In the genomic region with DNA sequence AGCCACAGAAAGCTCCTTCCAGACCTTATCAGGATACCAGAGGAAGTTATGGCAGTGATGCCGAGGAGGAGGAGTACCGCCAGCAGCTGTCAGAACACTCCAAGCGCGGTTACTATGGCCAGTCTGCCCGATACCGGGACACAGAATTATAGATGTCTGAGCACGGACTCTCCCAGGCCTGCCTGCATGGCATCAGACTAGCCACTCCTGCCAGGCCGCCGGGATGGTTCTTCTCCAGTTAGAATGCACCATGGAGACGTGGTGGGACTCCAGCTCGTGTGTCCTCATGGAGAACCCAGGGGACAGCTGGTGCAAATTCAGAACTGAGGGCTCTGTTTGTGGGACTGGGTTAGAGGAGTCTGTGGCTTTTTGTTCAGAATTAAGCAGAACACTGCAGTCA, we compare ENCODE assay signal across 21 cellular contexts.
DNase-seq lines count a peak whose midpoint lies in the region; ATAC-seq lines count a peak whose summit lies in the region.
"Had no signal": no experiment of that assay in that cellular context is flagged by ENCODE, and none has a peak within 500 bp of the region (broad histone marks: within the 10 kb centered on the region; RNA-seq: fewer than 3 reads in every experiment).

No MANE protein-coding gene starts in this region.

- H3K27me3 ChIP-seq in layer of hippocampus (ENCODE audit: control insufficient read depth, insufficient read depth, low read length), result no peaks in the 10 kb centered on the region

- no peak for ATAC-seq in GM21723 (IDR thresholded peaks at IDR 0.05; ENCODE audit: unreplicated experiment)
- no peak for ATAC-seq in HG03520 (IDR thresholded peaks at IDR 0.05; ENCODE audit: unreplicated experiment)
- ATAC-seq: A549 had no signal

- peak overlapping the region; percentile 12 for H3K27ac ChIP-seq in layer of hippocampus (ENCODE audit: low read depth, low read length)
- H3K27ac ChIP-seq: A549, KMS-11 had no signal

- DNase-seq in C1 segment of cervical spinal cord (lab: John Stamatoyannopoulos, UW) (peak in 11 of 14 donors; percentile 3 to 75 (median 41)), cerebellar cortex (ENCODE audit: low spot score) (peak; percentile 15), pons (ENCODE audit: low spot score) (peak; percentile 51), mucosa of gallbladder (ENCODE audit: low spot score) (no peak), NCI-H2227 treated with DMSO at 0.1 percent for 48 hours (lab: John Stamatoyannopoulos, UW) (no peak)
- DNase-seq: AML-193; CD4-positive, alpha-beta memory T cell; DND-41; GF-D8; GOT3; MM.1S; NCI-H1105 treated with DMSO at 0.1 percent for 48 hours; NCI-H187; NCI-H446 treated with DMSO at 0.1 percent for 48 hours; NCI-H748 treated with DMSO at 0.1 percent for 48 hours; SHP77 had no signal

Comparison
In these comparisons a context has a peak if more than half of its experiments do, and no peak if none do; other contexts are left out.
1. DNase-seq: peak in C1 segment of cervical spinal cord (11 of 14), cerebellar cortex (single experiment) and pons (single experiment); none in mucosa of gallbladder (single experiment) and NCI-H2227 treated with DMSO at 0.1 percent for 48 hours (single experiment).